Comparison of ENCODE assay signal across 1 cellular context in genomic region chr7:6536262-6536770, GRCh38.
TF ChIP-seq lines count a peak whose summit lies in the region.

No MANE protein-coding gene starts in this region.

TF ChIP-seq in H1, 55 proteins besides CTCF, POLR2A, EP300 and RAD21 (continued from another document):
- TF ChIP-seq KDM4A (IDR thresholded peaks at IDR 0.05; ENCODE audit: low read depth, low read length, severe bottlenecking) (peak; percentile 76), ATF3 (IDR thresholded peaks at IDR 0.05; ENCODE audit: insufficient read depth, low read depth, low read length) (no peak), E2F6 (IDR thresholded peaks at IDR 0.05) (no peak), JUND (IDR thresholded peaks at IDR 0.05; ENCODE audit: low read length) (no peak), RFX5 (IDR thresholded peaks at IDR 0.05; ENCODE audit: borderline replicate concordance, low read depth, low read length) (no peak)
